8 cellular contexts compared by ENCODE assay signal in genomic region chr2:161161074-161161577, GRCh38. TPM values are rescaled to one million over a fixed set of nuclear protein-coding genes. Genes with fewer than 3 reads are reported as not detected.
DNase-seq lines count a peak whose midpoint lies in the region; ATAC-seq and TF ChIP-seq lines count a peak whose summit lies in the region.

No MANE protein-coding gene starts in this region.

- H3K9me3 ChIP-seq in HUES64 (ENCODE audit: insufficient read depth, low read depth, low read length), result no peaks in the 10 kb centered on the region
- H3K9me3 ChIP-seq in ascending aorta, result no peaks in the 10 kb centered on the region
- H3K9me3 ChIP-seq in right lobe of liver, result no peaks in the 10 kb centered on the region

- H3K27ac ChIP-seq in HUES64 (ENCODE audit: low read depth, low read length) (peak overlapping the region; percentile 81; the same call in 1 of the 2 replicates), ascending aorta (peak overlapping the region; percentile 94 to 98), right lobe of liver (peak overlapping the region; percentile 99 to 100 (median 100))

- POLR2A ChIA-PET in activated CD4-positive, alpha-beta T cell treated with anti-CD3 and anti-CD28 coated beads, Interleukin-2, amount 10 ng/mL, durations not matched to agents 7 days and 5 days (lab: Charles Lee), result no interaction called here

- ATAC-seq in right lobe of liver, result peak in 2 of 4 donors; percentile 2 to 7

- 2% methylated on average over 11 of the region's 11 CpGs for WGBS in HUES64
- WGBS in right lobe of liver (ENCODE audit: insufficient coverage, low coverage, low lambda C conversion rate, missing lambda C conversion rate), result 1% methylated on average over 11 of the region's 11 CpGs

- TF ChIP-seq CTCF in ascending aorta (IDR thresholded peaks at IDR 0.05), result no peak
- TF ChIP-seq CTCF in right lobe of liver (IDR thresholded peaks at IDR 0.05), result no peak
- TF ChIP-seq CTCF in type B pancreatic cell (conservative IDR thresholded peaks at IDR 0.05), result no peak

- CTCF ChIA-PET in activated CD4-positive, alpha-beta T cell treated with anti-CD3 and anti-CD28 coated beads, Interleukin-2, amount 10 ng/mL, durations not matched to agents 7 days and 5 days (lab: Charles Lee), result interaction anchor here (0.5 kb wide), 1 partner anchor 676 kb away, joined by 3 read pairs; no protein-coding TSS in a partner anchor

- H3K27ac Mint-ChIP-seq in activated CD4-positive, alpha-beta T cell treated with anti-CD3 and anti-CD28 coated beads, Interleukin-2, amount 10 ng/mL, durations not matched to agents 7 days and 5 days, result peak overlapping the region; percentile 99
- peak overlapping the region; percentile 98 for H3K27ac Mint-ChIP-seq in type B pancreatic cell

- no peaks in the 10 kb centered on the region for H3K27me3 ChIP-seq in HUES64 (ENCODE audit: insufficient read depth, low read length)
- H3K27me3 ChIP-seq in ascending aorta, result no peaks in the 10 kb centered on the region
- no peaks in the 10 kb centered on the region for H3K27me3 ChIP-seq in right lobe of liver

- H3K9ac ChIP-seq in HUES64 (ENCODE audit: low read depth, low read length), result peak overlapping the region; percentile 94

- H3K27me3 Mint-ChIP-seq in activated CD4-positive, alpha-beta T cell treated with anti-CD3 and anti-CD28 coated beads, Interleukin-2, amount 10 ng/mL, durations not matched to agents 7 days and 5 days, result no peaks in the 10 kb centered on the region
- H3K27me3 Mint-ChIP-seq in type B pancreatic cell, result no peaks in the 10 kb centered on the region

- peaks cover 47% of the 10 kb centered on the region for H3K36me3 Mint-ChIP-seq in activated CD4-positive, alpha-beta T cell treated with anti-CD3 and anti-CD28 coated beads, Interleukin-2, amount 10 ng/mL, durations not matched to agents 7 days and 5 days (ENCODE audit: low read depth)
- H3K36me3 Mint-ChIP-seq in type B pancreatic cell, result peaks cover 7% of the 10 kb centered on the region

- H3K4me3 Mint-ChIP-seq in activated CD4-positive, alpha-beta T cell treated with anti-CD3 and anti-CD28 coated beads, Interleukin-2, amount 10 ng/mL, durations not matched to agents 7 days and 5 days, result peak overlapping the region; percentile 98
- H3K4me3 Mint-ChIP-seq in type B pancreatic cell, result peak overlapping the region; percentile 100

- peak; percentile 64 for DNase-seq in activated CD4-positive, alpha-beta T cell treated with anti-CD3 and anti-CD28 coated beads, Interleukin-2, amount 10 ng/mL, durations not matched to agents 7 days and 5 days
- no peak for DNase-seq in activated CD4-positive, alpha-beta T cell treated with anti-CD3 and anti-CD28 coated beads for 1 hour
- no peak for DNase-seq in ascending aorta (ENCODE audit: low spot score in 2 of 2)
- DNase-seq in right lobe of liver, result no peak
- no peak for DNase-seq in type B pancreatic cell (ENCODE audit: extremely low spot score, unreplicated experiment)
- no peak for DNase-seq in DMS 273 treated with DMSO at 0.1 percent for 48 hours (lab: John Stamatoyannopoulos, UW)
- no peak for DNase-seq in HuH-7.5 (ENCODE audit: low spot score)

- TF ChIP-seq POLR2A in right lobe of liver (IDR thresholded peaks at IDR 0.05), result peak; percentile 5

- H3K4me3 ChIP-seq in HUES64 (ENCODE audit: low read length), result peak overlapping the region; percentile 95
- peak overlapping the region; percentile 95 to 97 for H3K4me3 ChIP-seq in ascending aorta
- peak overlapping the region; percentile 83 to 92 (median 88) for H3K4me3 ChIP-seq in right lobe of liver

- H3K4me1 ChIP-seq in HUES64 (ENCODE audit: insufficient read depth, low read length), result peaks cover 4% of the 10 kb centered on the region; the same call in 1 of the 2 replicates
- H3K4me1 ChIP-seq in ascending aorta, result peaks cover 0 to 31% of the 10 kb centered on the region in 2 donors
- peaks cover 0 to 46% (median 14%) of the 10 kb centered on the region in 4 donors for H3K4me1 ChIP-seq in right lobe of liver

- H3K36me3 ChIP-seq in HUES64 (ENCODE audit: insufficient read depth, low read length) (peaks cover 19% of the 10 kb centered on the region), ascending aorta (peaks cover 6 to 13% of the 10 kb centered on the region in 2 donors), right lobe of liver (peaks cover 0 to 13% (median 5%) of the 10 kb centered on the region in 4 donors)

- H3K4me1 Mint-ChIP-seq in activated CD4-positive, alpha-beta T cell treated with anti-CD3 and anti-CD28 coated beads, Interleukin-2, amount 10 ng/mL, durations not matched to agents 7 days and 5 days, result peaks cover 54% of the 10 kb centered on the region
- peaks cover 14% of the 10 kb centered on the region for H3K4me1 Mint-ChIP-seq in type B pancreatic cell (ENCODE audit: unreplicated experiment)

- H3K9me3 Mint-ChIP-seq in activated CD4-positive, alpha-beta T cell treated with anti-CD3 and anti-CD28 coated beads, Interleukin-2, amount 10 ng/mL, durations not matched to agents 7 days and 5 days, result no peaks in the 10 kb centered on the region
- H3K9me3 Mint-ChIP-seq in type B pancreatic cell, result no peaks in the 10 kb centered on the region

- intact Hi-C loops in ascending aorta (cut with DNase I), result loop anchor here (5.0 kb wide), 1 partner anchor 59 kb away; no protein-coding TSS in a partner anchor
- intact Hi-C loops in right lobe of liver (cut with DNase I), result no loop called here

RNA-seq across cellular contexts. Expression of gene TANK, which starts 0.9 kb away (rescaled TPM):
- 10 to 100 TPM; 71.5 to 74.1 TPM for total RNA-seq in activated CD4-positive, alpha-beta T cell treated with anti-CD3 and anti-CD28 coated beads, Interleukin-2, amount 10 ng/mL, durations not matched to agents 7 days and 5 days
- polyA plus RNA-seq in HUES64 (2013, experiment 1 of 2), result 20.9 TPM
- 23.4 TPM for polyA plus RNA-seq in HUES64 (2013, experiment 2 of 2)
- total RNA-seq in ascending aorta (18.4 TPM), right lobe of liver (10 to 100 TPM; 25.4 to 46.4 (median 36.0) TPM), type B pancreatic cell (ENCODE audit: low replicate concordance) (34.4 and 43.3 TPM in 2 replicates)
